2 cellular contexts compared by ENCODE assay signal in the genomic region with DNA sequence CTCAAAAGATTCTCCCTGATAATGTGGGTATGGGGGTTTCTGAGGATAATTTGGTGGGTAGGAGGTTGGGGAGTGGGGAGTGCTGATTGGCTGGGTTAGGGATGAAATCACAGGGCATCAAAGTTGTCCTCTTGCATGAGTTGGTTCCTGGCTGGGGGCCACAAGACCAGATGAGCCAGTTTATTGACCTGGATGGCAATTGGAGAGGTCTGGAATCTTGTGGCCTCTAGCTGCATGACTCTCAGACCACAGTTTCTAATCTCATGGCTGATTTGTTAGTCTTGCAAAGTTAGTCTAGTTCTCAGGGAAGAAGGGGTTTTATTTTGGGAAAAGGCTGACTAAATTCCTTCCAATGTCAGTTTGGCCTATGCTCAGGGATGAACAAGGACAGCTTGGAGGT.
A peak's percentile ranks its signal among the peaks of the same experiment; 100 is the strongest.
TF ChIP-seq lines count a peak whose summit lies in the region.

No MANE protein-coding gene starts in this region.

TF ChIP-seq in liver, 16 proteins besides CTCF, POLR2A, EP300 and RAD21:
- TF ChIP-seq, protein P1, sequence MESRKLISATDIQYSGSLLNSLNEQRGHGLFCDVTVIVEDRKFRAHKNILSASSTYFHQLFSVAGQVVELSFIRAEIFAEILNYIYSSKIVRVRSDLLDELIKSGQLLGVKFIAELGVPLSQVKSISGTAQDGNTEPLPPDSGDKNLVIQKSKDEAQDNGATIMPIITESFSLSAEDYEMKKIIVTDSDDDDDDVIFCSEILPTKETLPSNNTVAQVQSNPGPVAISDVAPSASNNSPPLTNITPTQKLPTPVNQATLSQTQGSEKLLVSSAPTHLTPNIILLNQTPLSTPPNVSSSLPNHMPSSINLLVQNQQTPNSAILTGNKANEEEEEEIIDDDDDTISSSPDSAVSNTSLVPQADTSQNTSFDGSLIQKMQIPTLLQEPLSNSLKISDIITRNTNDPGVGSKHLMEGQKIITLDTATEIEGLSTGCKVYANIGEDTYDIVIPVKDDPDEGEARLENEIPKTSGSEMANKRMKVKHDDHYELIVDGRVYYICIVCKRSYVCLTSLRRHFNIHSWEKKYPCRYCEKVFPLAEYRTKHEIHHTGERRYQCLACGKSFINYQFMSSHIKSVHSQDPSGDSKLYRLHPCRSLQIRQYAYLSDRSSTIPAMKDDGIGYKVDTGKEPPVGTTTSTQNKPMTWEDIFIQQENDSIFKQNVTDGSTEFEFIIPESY (IDR thresholded peaks at IDR 0.05) = no peak
- no peak for TF ChIP-seq FOXA1 (IDR thresholded peaks at IDR 0.05)
- TF ChIP-seq, protein P2, sequence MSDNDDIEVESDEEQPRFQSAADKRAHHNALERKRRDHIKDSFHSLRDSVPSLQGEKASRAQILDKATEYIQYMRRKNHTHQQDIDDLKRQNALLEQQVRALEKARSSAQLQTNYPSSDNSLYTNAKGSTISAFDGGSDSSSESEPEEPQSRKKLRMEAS (IDR thresholded peaks at IDR 0.05) = no peak
- TF ChIP-seq YY1 (IDR thresholded peaks at IDR 0.05) = no peak
- no peak for TF ChIP-seq TAF1 (conservative IDR thresholded peaks at IDR 0.05)
- TF ChIP-seq EGR1 (IDR thresholded peaks at IDR 0.05; ENCODE audit: low read depth in 2 of 2) = no peak
- TF ChIP-seq RXRA (IDR thresholded peaks at IDR 0.05) = peak; percentile 74 to 83
- TF ChIP-seq SP1 (IDR thresholded peaks at IDR 0.05) = peak; percentile 69
- TF ChIP-seq NR2F2 (IDR thresholded peaks at IDR 0.05) = no peak
- TF ChIP-seq FOXA2 (IDR thresholded peaks at IDR 0.05) = no peak
- no peak for TF ChIP-seq HNF4G (IDR thresholded peaks at IDR 0.05)
- peak; percentile 56 to 71 for TF ChIP-seq HNF4A (conservative IDR thresholded peaks at IDR 0.05)
- TF ChIP-seq GABPA (IDR thresholded peaks at IDR 0.05 in 1 of 2, conservative IDR thresholded peaks at IDR 0.05 in 1 of 2) = no peak
- TF ChIP-seq JUND (IDR thresholded peaks at IDR 0.05) = peak in 1 of 2 donors; percentile 35
- TF ChIP-seq, protein P3, sequence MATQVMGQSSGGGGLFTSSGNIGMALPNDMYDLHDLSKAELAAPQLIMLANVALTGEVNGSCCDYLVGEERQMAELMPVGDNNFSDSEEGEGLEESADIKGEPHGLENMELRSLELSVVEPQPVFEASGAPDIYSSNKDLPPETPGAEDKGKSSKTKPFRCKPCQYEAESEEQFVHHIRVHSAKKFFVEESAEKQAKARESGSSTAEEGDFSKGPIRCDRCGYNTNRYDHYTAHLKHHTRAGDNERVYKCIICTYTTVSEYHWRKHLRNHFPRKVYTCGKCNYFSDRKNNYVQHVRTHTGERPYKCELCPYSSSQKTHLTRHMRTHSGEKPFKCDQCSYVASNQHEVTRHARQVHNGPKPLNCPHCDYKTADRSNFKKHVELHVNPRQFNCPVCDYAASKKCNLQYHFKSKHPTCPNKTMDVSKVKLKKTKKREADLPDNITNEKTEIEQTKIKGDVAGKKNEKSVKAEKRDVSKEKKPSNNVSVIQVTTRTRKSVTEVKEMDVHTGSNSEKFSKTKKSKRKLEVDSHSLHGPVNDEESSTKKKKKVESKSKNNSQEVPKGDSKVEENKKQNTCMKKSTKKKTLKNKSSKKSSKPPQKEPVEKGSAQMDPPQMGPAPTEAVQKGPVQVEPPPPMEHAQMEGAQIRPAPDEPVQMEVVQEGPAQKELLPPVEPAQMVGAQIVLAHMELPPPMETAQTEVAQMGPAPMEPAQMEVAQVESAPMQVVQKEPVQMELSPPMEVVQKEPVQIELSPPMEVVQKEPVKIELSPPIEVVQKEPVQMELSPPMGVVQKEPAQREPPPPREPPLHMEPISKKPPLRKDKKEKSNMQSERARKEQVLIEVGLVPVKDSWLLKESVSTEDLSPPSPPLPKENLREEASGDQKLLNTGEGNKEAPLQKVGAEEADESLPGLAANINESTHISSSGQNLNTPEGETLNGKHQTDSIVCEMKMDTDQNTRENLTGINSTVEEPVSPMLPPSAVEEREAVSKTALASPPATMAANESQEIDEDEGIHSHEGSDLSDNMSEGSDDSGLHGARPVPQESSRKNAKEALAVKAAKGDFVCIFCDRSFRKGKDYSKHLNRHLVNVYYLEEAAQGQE (IDR thresholded peaks at IDR 0.05) = peak; percentile 59
- TF ChIP-seq, protein P4, sequence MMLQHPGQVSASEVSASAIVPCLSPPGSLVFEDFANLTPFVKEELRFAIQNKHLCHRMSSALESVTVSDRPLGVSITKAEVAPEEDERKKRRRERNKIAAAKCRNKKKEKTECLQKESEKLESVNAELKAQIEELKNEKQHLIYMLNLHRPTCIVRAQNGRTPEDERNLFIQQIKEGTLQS (IDR thresholded peaks at IDR 0.05) = peak; percentile 51

TF ChIP-seq in HepG2, 621 proteins besides CTCF, POLR2A, EP300 and RAD21:
- TF ChIP-seq, protein P5, sequence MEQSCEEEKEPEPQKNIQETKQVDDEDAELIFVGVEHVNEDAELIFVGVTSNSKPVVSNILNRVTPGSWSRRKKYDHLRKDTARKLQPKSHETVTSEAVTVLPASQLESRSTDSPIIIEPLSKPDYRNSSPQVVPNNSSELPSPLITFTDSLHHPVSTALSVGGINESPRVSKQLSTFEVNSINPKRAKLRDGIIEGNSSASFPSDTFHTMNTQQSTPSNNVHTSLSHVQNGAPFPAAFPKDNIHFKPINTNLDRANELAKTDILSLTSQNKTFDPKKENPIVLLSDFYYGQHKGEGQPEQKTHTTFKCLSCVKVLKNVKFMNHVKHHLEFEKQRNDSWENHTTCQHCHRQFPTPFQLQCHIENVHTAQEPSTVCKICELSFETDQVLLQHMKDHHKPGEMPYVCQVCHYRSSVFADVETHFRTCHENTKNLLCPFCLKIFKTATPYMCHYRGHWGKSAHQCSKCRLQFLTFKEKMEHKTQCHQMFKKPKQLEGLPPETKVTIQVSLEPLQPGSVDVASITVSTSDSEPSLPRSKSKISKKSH (CRISPR knock-in tag; IDR thresholded peaks at IDR 0.05; ENCODE audit: borderline replicate concordance) = no peak
- TF ChIP-seq ARID2 (CRISPR knock-in tag; IDR thresholded peaks at IDR 0.05; ENCODE audit: borderline replicate concordance) = no peak
- TF ChIP-seq ZFP62 (CRISPR knock-in tag; IDR thresholded peaks at IDR 0.05) = no peak
- TF ChIP-seq, protein P6, sequence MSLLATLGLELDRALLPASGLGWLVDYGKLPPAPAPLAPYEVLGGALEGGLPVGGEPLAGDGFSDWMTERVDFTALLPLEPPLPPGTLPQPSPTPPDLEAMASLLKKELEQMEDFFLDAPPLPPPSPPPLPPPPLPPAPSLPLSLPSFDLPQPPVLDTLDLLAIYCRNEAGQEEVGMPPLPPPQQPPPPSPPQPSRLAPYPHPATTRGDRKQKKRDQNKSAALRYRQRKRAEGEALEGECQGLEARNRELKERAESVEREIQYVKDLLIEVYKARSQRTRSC (CRISPR knock-in tag; IDR thresholded peaks at IDR 0.05; ENCODE audit: low read depth) = no peak
